18 cellular contexts compared by ENCODE assay signal in the genomic region with DNA sequence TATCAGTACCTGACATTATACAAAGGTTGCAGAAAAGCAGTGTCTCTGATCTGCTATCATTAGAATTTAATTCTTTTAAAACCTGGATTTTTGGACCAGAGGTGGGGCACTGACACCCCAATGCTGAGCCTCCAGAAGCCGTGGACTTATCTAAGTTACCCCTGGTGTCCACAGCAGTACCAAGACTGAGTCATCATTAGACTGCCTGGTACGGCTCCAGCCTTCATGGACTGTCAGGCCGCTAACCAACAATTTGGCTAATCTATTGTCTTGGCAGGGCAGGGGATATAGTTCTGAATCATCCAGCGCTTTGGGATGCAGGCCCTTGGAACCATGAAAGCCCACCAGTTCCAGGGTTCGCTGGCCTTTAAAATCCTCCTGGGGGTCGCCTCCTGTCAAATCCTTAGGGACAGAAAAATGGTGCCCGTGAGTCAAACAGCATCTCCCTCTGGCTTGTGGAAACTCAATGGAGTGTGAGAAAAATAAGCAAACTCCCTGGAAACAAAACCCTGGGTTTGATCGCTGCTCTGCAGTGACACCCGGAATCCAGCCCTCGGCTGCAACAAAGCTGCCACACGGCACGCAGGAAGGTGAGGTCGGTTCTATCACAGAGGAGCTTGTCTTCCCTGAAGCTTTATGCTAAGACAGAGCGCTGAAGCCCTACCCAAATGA.
DNase-seq lines count a peak whose midpoint lies in the region; ATAC-seq and TF ChIP-seq lines count a peak whose summit lies in the region.
"Had no signal": no experiment of that assay in that cellular context is flagged by ENCODE, and none has a peak within 500 bp of the region (broad histone marks: within the 10 kb centered on the region; RNA-seq: fewer than 3 reads in every experiment).

No MANE protein-coding gene starts in this region.

- DNase-seq in GM23338 (ENCODE audit: low spot score) (no peak), amniotic epithelial cell (ENCODE audit: low read depth) (peak; percentile 75), iris pigment epithelial cell (ENCODE audit: low read depth) (peak; percentile 48), spleen (peak; percentile 39), posterior vena cava (ENCODE audit: low spot score) (no peak), caudate nucleus (lab: John Stamatoyannopoulos, UW) (no peak), pons (ENCODE audit: low spot score) (no peak)
- DNase-seq: activated CD8-positive, alpha-beta memory T cell treated with anti-CD3 and anti-CD28 coated beads, Interleukin-2, amount 10 ng/mL, durations not matched to agents 7 days and 5 days; activated naive CD4-positive, alpha-beta T cell treated with anti-CD3 and anti-CD28 coated beads, Interleukin-2, amount 10 ng/mL, durations not matched to agents 7 days and 5 days; CD8-positive, alpha-beta memory T cell; effector memory CD8-positive, alpha-beta T cell; immature natural killer cell; Karpas-422; midbrain; NCI-H2029 treated with DMSO at 0.1 percent for 48 hours; NCI-H69 had no signal

- H3K36me3 ChIP-seq in GM23338 (ENCODE audit: insufficient read depth) (no peaks in the 10 kb centered on the region), spleen (peaks cover 0 to 10% (median 0%) of the 10 kb centered on the region in 6 donors)
- H3K36me3 ChIP-seq: cardiac muscle cell, Peyer's patch had no signal

- no peak overlapping the region for H3K4me2 ChIP-seq in GM23338

- H3K27me3 ChIP-seq in GM23338 (ENCODE audit: insufficient read depth) (no peaks in the 10 kb centered on the region), spleen (replicated peaks in 1 of 7) (no peaks in the 10 kb centered on the region)
- H3K27me3 ChIP-seq: cardiac muscle cell, Peyer's patch had no signal

- H3K4me3 Mint-ChIP-seq in GM23338 = no peak overlapping the region
- H3K4me3 Mint-ChIP-seq: activated CD8-positive, alpha-beta memory T cell treated with anti-CD3 and anti-CD28 coated beads, Interleukin-2, amount 10 ng/mL, durations not matched to agents 7 days and 5 days; activated naive CD4-positive, alpha-beta T cell treated with anti-CD3 and anti-CD28 coated beads, Interleukin-2, amount 10 ng/mL, durations not matched to agents 7 days and 5 days; CD8-positive, alpha-beta memory T cell; effector memory CD8-positive, alpha-beta T cell; immature natural killer cell had no signal

- H3K27ac Mint-ChIP-seq in GM23338 = no peak overlapping the region
- H3K27ac Mint-ChIP-seq: activated CD8-positive, alpha-beta memory T cell treated with anti-CD3 and anti-CD28 coated beads, Interleukin-2, amount 10 ng/mL, durations not matched to agents 7 days and 5 days; activated naive CD4-positive, alpha-beta T cell treated with anti-CD3 and anti-CD28 coated beads, Interleukin-2, amount 10 ng/mL, durations not matched to agents 7 days and 5 days; effector memory CD8-positive, alpha-beta T cell; immature natural killer cell had no signal

- no peaks in the 10 kb centered on the region for H4K20me1 ChIP-seq in GM23338 (replicated peaks; ENCODE audit: insufficient read depth)

- 84 to 93% (median 91%) methylated on average over 14 of the region's 14 CpGs for WGBS in spleen, 5 donors

- H3K4me1 Mint-ChIP-seq in GM23338 = peaks cover 17% of the 10 kb centered on the region
- H3K4me1 Mint-ChIP-seq: activated CD8-positive, alpha-beta memory T cell treated with anti-CD3 and anti-CD28 coated beads, Interleukin-2, amount 10 ng/mL, durations not matched to agents 7 days and 5 days; activated naive CD4-positive, alpha-beta T cell treated with anti-CD3 and anti-CD28 coated beads, Interleukin-2, amount 10 ng/mL, durations not matched to agents 7 days and 5 days; CD8-positive, alpha-beta memory T cell; immature natural killer cell had no signal

- H3K4me1 ChIP-seq in GM23338 (ENCODE audit: insufficient read depth) = peaks cover 9% of the 10 kb centered on the region; the same call in 1 of the 2 replicates
- no peaks in the 10 kb centered on the region for H3K4me1 ChIP-seq in spleen
- H3K4me1 ChIP-seq: Peyer's patch had no signal

- peaks cover 10% of the 10 kb centered on the region for H3K27me3 Mint-ChIP-seq in GM23338 (ENCODE audit: insufficient read depth, low read depth, poor library complexity)
- H3K27me3 Mint-ChIP-seq: activated CD8-positive, alpha-beta memory T cell treated with anti-CD3 and anti-CD28 coated beads, Interleukin-2, amount 10 ng/mL, durations not matched to agents 7 days and 5 days; activated naive CD4-positive, alpha-beta T cell treated with anti-CD3 and anti-CD28 coated beads, Interleukin-2, amount 10 ng/mL, durations not matched to agents 7 days and 5 days; CD8-positive, alpha-beta memory T cell had no signal

- intact Hi-C loops in spleen (cut with DNase I; ENCODE audit: low total_unique reads) = no loop called here
- intact Hi-C loops in posterior vena cava (cut with DNase I) = no loop called here

- H3K27ac ChIP-seq in GM23338 (ENCODE audit: low read depth) = 0 out of 2 replicates have a peak overlapping the region, but pooled peaks have one; percentile 55
- no peak overlapping the region for H3K27ac ChIP-seq in spleen
- H3K27ac ChIP-seq in caudate nucleus (ENCODE audit: low read depth, low read length) = no peak overlapping the region
- H3K27ac ChIP-seq: cardiac muscle cell, Peyer's patch had no signal

- H3K36me3 Mint-ChIP-seq in GM23338 (ENCODE audit: low read depth) = no peaks in the 10 kb centered on the region
- H3K36me3 Mint-ChIP-seq: activated CD8-positive, alpha-beta memory T cell treated with anti-CD3 and anti-CD28 coated beads, Interleukin-2, amount 10 ng/mL, durations not matched to agents 7 days and 5 days; activated naive CD4-positive, alpha-beta T cell treated with anti-CD3 and anti-CD28 coated beads, Interleukin-2, amount 10 ng/mL, durations not matched to agents 7 days and 5 days; CD8-positive, alpha-beta memory T cell had no signal

- H3K4me3 ChIP-seq in GM23338 = no peak overlapping the region
- no peak overlapping the region for H3K4me3 ChIP-seq in spleen
- H3K4me3 ChIP-seq: cardiac muscle cell, Peyer's patch had no signal

- H2AFZ ChIP-seq in GM23338 = no peak overlapping the region

- no peak for ATAC-seq in GM23338
- ATAC-seq: activated CD8-positive, alpha-beta memory T cell treated with anti-CD3 and anti-CD28 coated beads, Interleukin-2, amount 10 ng/mL, durations not matched to agents 7 days and 5 days; effector memory CD8-positive, alpha-beta T cell had no signal

- no peaks in the 10 kb centered on the region for H3F3A ChIP-seq in GM23338 (replicated peaks; ENCODE audit: low read depth)

- H3K9me3 ChIP-seq in spleen = no peaks in the 10 kb centered on the region
- H3K9me3 ChIP-seq: Peyer's patch had no signal

- TF ChIP-seq CTCF in GM23338 (conservative IDR thresholded peaks at IDR 0.05; ENCODE audit: low read depth in 2 of 2) (no peak), spleen (IDR thresholded peaks at IDR 0.05 in 8 of 11, conservative IDR thresholded peaks at IDR 0.05 in 3 of 11) (no peak)

- no peaks in the 10 kb centered on the region for H3K79me2 ChIP-seq in GM23338 (replicated peaks; ENCODE audit: insufficient read depth)

- no peaks in the 10 kb centered on the region for H3K9me3 Mint-ChIP-seq in GM23338
- H3K9me3 Mint-ChIP-seq: activated naive CD4-positive, alpha-beta T cell treated with anti-CD3 and anti-CD28 coated beads, Interleukin-2, amount 10 ng/mL, durations not matched to agents 7 days and 5 days; CD8-positive, alpha-beta memory T cell; effector memory CD8-positive, alpha-beta T cell; immature natural killer cell had no signal

- no peak for TF ChIP-seq POLR2A in spleen (IDR thresholded peaks at IDR 0.05)

- peaks cover 4% of the 10 kb centered on the region; the same call in 1 of the 2 replicates for H3K9me2 ChIP-seq in GM23338 (ENCODE audit: insufficient read depth)

TF ChIP-seq in GM23338, 12 proteins besides CTCF, POLR2A, EP300 and RAD21 (continues in another document):
- TF ChIP-seq EZH2 (IDR thresholded peaks at IDR 0.05; ENCODE audit: low read depth, unreplicated experiment) = no peak

Comparison
In these comparisons a context has a peak if more than half of its experiments do, and no peak if none do; other contexts are left out.
1. DNase-seq: peak in amniotic epithelial cell (single experiment), iris pigment epithelial cell (single experiment) and spleen (single experiment); none in GM23338 (single experiment), posterior vena cava (single experiment), caudate nucleus (0 of 61) and pons (single experiment).